ENCODE assay signal across 13 cellular contexts in genomic region chr6:129662406-129662766, GRCh38. TPM values are rescaled to one million over a fixed set of nuclear protein-coding genes. Genes with fewer than 3 reads are reported as not detected.
DNase-seq lines count a peak whose midpoint lies in the region; ATAC-seq and TF ChIP-seq lines count a peak whose summit lies in the region.
"Had no signal": no experiment of that assay in that cellular context is flagged by ENCODE, and none has a peak within 500 bp of the region (broad histone marks: within the 10 kb centered on the region; RNA-seq: fewer than 3 reads in every experiment).

No MANE protein-coding gene starts in this region.

- H3K27me3 ChIP-seq in body of pancreas: no peaks in the 10 kb centered on the region

- POLR2A ChIA-PET in GM10248 (lab: Yijun Ruan, JAX): no interaction called here

- TF ChIP-seq CTCF in GM10248 (IDR thresholded peaks at IDR 0.05; ENCODE audit: control extremely low read depth, extremely low read depth, low read depth, missing control alignments): no peak
- no peak for TF ChIP-seq CTCF in body of pancreas (IDR thresholded peaks at IDR 0.05)

- H3K4me1 ChIP-seq in body of pancreas: peaks cover 66% of the 10 kb centered on the region

- DNase-seq in GM10248 (ENCODE audit: extremely low spot score): peak; percentile 33
- DNase-seq in body of pancreas: no peak
- no peak for DNase-seq in activated CD8-positive, alpha-beta memory T cell treated with anti-CD3 and anti-CD28 coated beads, Interleukin-2, amount 50 U/mL, for 48 hours
- no peak for DNase-seq in anterior cingulate cortex (lab: John Stamatoyannopoulos, UW)
- no peak for DNase-seq in NOMO-1 treated with dmso at 0.1 percent for 144 hours (lab: John Stamatoyannopoulos, UW; ENCODE audit: unreplicated experiment)
- DNase-seq in NCI-H1105 (lab: John Stamatoyannopoulos, UW): no peak
- DNase-seq: CD4-positive, CD25-positive, alpha-beta regulatory T cell; naive B cell; NCI-H1048; SIG-M5; stimulated activated CD4-positive, alpha-beta T cell treated with anti-CD3 and anti-CD28 coated beads, Interleukin-4, amount 100 ng/mL, for 24 hours had no signal

- no peaks in the 10 kb centered on the region for H3K36me3 ChIP-seq in body of pancreas (replicated peaks in 1 of 2; ENCODE audit: insufficient read depth in 1 of 2, low read depth in 2 of 2)

- no peak for TF ChIP-seq POLR2A in body of pancreas (IDR thresholded peaks at IDR 0.05)

- intact Hi-C loops in body of pancreas (cut with DNase I): no loop called here

- WGBS in body of pancreas, 2 donors: 47 to 48% methylated on average over 2 of the region's 2 CpGs

- H3K9me3 ChIP-seq in body of pancreas: no peaks in the 10 kb centered on the region

- H3K27ac ChIP-seq in body of pancreas: peak overlapping the region; percentile 21 to 42 (median 32)

- CTCF ChIA-PET in GM10248 (lab: Yijun Ruan, JAX): interaction anchor here (0.7 to 4.9 kb wide), 11 partner anchors 9 to 143 kb away, joined by 3 to 28 read pairs (median 4); no protein-coding TSS in a partner anchor

- ATAC-seq in GM19395 (IDR thresholded peaks at IDR 0.05; ENCODE audit: unreplicated experiment) (peak; percentile 78), HG02885 (IDR thresholded peaks at IDR 0.05; ENCODE audit: poor library complexity, unreplicated experiment) (peak; percentile 75), body of pancreas (no peak)

- no peak overlapping the region for H3K4me3 ChIP-seq in body of pancreas

RNA-seq across cellular contexts. Expression of gene ARHGAP18, which starts 47.6 kb away (rescaled TPM):
- 10 to 100 TPM; 16.2 to 30.6 TPM for total RNA-seq in body of pancreas
